In the genomic region with DNA sequence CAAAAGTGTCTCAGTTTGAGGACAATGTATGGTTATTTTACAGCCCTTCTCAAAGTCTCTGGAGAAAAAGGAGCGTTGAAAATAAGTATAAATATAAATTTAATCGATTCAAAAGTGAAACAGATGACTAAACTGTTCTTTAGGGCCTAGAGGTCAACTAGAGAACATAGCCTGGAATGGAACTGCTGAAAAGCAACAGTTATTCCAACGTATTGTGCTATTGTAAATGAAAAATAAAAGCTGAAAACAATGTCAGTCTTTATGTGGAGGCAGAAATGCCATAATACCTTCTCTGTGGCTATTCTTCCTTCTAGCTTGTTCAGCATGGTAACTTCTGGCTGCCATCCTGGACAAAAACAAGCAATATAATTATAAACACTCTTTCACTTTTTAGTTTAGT, we compare ENCODE assay signal across 16 cellular contexts.
"Had no signal": no experiment of that assay in that cellular context is flagged by ENCODE, and none has a peak within 500 bp of the region (broad histone marks: within the 10 kb centered on the region; RNA-seq: fewer than 3 reads in every experiment).

No MANE protein-coding gene starts in this region.

- H3K9me3 Mint-ChIP-seq: activated CD4-positive, alpha-beta memory T cell treated with anti-CD3 and anti-CD28 coated beads for 36 hours; activated naive CD8-positive, alpha-beta T cell treated with anti-CD3 and anti-CD28 coated beads, Interleukin-2, amount 10 ng/mL, durations not matched to agents 7 days and 5 days; T-cell had no signal

- H2AFZ ChIP-seq: hepatocyte had no signal

- H3K27me3 ChIP-seq: cardiac muscle cell, hepatocyte, suprapubic skin, upper lobe of left lung had no signal

- H3K79me2 ChIP-seq: hepatocyte had no signal

- DNase-seq: activated CD4-positive, alpha-beta memory T cell treated with anti-CD3 and anti-CD28 coated beads for 36 hours; activated CD4-positive, alpha-beta T cell treated with anti-CD3 and anti-CD28 coated beads for 1 hour; activated gamma-delta T cell treated with Interleukin-2 at 50 U/mL for 16 hours; activated naive CD8-positive, alpha-beta T cell treated with anti-CD3 and anti-CD28 coated beads, Interleukin-2, amount 10 ng/mL, durations not matched to agents 7 days and 5 days; activated T-cell treated with anti-CD3 and anti-CD28 coated beads, Interleukin-2, amount 50 U/mL, for 48 hours; aorta; kidney glomerular epithelial cell; stimulated activated naive CD8-positive, alpha-beta T cell treated with anti-CD3 and anti-CD28 coated beads, Interleukin-15, Interleukin-2, amounts not matched to agents 100 U/mL and 50 U/mL, for 24 hours; T-cell; T1000; upper lobe of left lung had no signal

- H3K4me3 ChIP-seq: cardiac muscle cell, hepatocyte, suprapubic skin, upper lobe of left lung had no signal

- H3K9me3 ChIP-seq: suprapubic skin, upper lobe of left lung had no signal

- H3K4me3 Mint-ChIP-seq: activated CD4-positive, alpha-beta memory T cell treated with anti-CD3 and anti-CD28 coated beads for 36 hours; activated naive CD8-positive, alpha-beta T cell treated with anti-CD3 and anti-CD28 coated beads, Interleukin-2, amount 10 ng/mL, durations not matched to agents 7 days and 5 days; T-cell had no signal

- H3K27ac ChIP-seq: cardiac muscle cell, hepatocyte, suprapubic skin, upper lobe of left lung had no signal

- H3K4me1 ChIP-seq: upper lobe of left lung had no signal

- H3K4me2 ChIP-seq: hepatocyte had no signal

- H3K27ac Mint-ChIP-seq: activated CD4-positive, alpha-beta memory T cell treated with anti-CD3 and anti-CD28 coated beads for 36 hours; activated naive CD8-positive, alpha-beta T cell treated with anti-CD3 and anti-CD28 coated beads, Interleukin-2, amount 10 ng/mL, durations not matched to agents 7 days and 5 days; progenitor cell of endocrine pancreas; T-cell had no signal

- H3K27me3 Mint-ChIP-seq: progenitor cell of endocrine pancreas had no signal

- H3K4me1 Mint-ChIP-seq: activated naive CD8-positive, alpha-beta T cell treated with anti-CD3 and anti-CD28 coated beads, Interleukin-2, amount 10 ng/mL, durations not matched to agents 7 days and 5 days; T-cell had no signal

- H3K36me3 Mint-ChIP-seq: activated CD4-positive, alpha-beta memory T cell treated with anti-CD3 and anti-CD28 coated beads for 36 hours; activated naive CD8-positive, alpha-beta T cell treated with anti-CD3 and anti-CD28 coated beads, Interleukin-2, amount 10 ng/mL, durations not matched to agents 7 days and 5 days; T-cell had no signal

- ATAC-seq: sciatic nerve; stimulated activated naive CD8-positive, alpha-beta T cell treated with anti-CD3 and anti-CD28 coated beads, Interleukin-15, Interleukin-2, amounts not matched to agents 100 U/mL and 50 U/mL, for 24 hours; T-cell had no signal

- H3K36me3 ChIP-seq: cardiac muscle cell, suprapubic skin, upper lobe of left lung had no signal
